ENCODE assay signal across 1 cellular context in the genomic region with DNA sequence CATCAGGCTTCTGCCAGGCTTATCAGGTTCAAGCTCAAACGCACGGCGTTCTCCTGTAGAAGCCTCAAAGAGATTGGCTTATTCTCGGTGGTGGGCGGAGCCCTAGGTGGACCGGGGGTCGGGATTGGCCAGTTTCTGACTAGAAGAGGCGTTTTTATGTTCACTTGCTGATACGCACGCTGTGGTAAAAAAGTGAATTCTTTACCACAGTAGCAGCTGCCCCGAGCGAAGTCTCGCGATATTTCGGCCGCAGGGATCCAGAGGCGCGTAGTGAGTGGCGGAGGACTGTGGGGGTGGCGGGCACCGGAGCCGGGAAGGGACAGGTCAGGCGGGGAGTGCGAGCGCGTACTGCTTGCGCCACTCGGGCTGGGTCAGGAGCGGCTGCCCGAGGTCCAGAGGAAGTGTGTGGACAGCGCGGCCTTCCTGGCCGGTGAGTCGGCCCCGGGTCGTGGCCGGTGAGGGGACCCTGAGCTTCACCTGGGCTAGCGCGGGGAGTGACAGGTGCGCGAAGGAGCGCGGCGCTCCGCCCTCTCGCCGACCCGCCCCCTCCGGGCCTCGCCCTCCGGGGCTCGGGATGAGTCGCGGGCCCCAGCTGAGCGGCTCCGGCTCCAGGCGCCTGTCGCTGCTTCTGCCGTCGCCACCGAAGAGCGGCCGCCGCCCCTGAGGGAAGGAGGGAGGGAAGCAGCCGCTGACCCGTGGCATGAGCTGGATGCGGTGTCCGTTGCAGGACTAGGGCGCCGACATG.
A peak's percentile ranks its signal among the peaks of the same experiment; 100 is the strongest.
TF ChIP-seq lines count a peak whose summit lies in the region.

A gene with protein sequence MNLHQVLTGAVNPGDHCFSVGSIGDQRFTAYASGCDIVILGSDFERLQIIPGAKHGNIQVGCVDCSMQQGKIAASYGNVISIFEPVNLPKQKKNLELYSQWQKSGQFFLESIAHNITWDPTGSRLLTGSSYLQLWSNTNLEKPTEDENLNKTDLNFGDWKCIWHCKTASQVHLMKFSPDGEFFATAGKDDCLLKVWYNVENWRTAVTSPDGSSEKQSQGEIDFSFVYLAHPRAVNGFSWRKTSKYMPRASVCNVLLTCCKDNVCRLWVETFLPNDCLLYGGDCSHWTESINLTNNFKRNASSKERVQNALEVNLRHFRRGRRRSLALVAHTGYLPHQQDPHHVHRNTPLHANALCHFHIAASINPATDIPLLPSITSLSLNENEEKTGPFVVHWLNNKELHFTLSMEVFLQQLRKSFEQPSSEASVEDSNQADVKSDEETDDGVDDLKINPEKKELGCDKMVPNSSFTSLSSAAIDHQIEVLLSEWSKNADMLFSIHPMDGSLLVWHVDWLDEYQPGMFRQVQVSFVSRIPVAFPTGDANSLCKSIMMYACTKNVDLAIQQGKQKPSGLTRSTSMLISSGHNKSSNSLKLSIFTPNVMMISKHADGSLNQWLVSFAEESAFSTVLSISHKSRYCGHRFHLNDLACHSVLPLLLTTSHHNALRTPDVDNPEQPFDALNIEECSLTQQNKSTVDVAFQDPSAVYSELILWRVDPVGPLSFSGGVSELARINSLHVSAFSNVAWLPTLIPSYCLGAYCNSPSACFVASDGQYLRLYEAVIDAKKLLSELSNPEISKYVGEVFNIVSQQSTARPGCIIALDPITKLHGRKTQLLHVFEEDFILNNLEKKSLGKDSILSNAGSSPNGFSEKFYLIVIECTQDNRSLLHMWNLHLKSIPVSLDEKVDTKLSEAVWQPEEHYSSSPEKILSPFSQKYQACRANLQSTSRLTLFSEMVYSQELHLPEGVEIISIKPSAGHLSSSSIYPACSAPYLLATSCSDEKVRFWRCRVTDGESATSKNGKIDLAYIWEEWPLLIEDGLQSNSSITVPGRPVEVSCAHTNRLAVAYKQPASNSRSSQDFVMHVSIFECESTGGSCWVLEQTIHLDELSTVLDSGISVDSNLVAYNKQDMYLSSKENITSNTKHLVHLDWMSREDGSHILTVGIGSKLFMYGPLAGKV (N-terminal part only) (plus strand): TSS at position 260 of the 745 bp plus-strand sequence. CDS start 483 bp downstream, at position 743.

TF ChIP-seq in K562, 482 proteins besides CTCF, POLR2A, EP300 and RAD21 (continued from another document and continues in another):
- TF ChIP-seq ZBTB5 (IDR thresholded peaks at IDR 0.05) (no peak), KLF1 (tag; IDR thresholded peaks at IDR 0.05) (no peak), HNRNPK (IDR thresholded peaks at IDR 0.05; ENCODE audit: low read depth, low read length, poor library complexity, severe bottlenecking) (peak; percentile 86), ATF1 (CRISPR knock-in tag; IDR thresholded peaks at IDR 0.05) (no peak), ATF1 (tag; IDR thresholded peaks at IDR 0.05) (peak; percentile 92), NFXL1 (CRISPR knock-in tag; IDR thresholded peaks at IDR 0.05) (no peak), ZNF785 (CRISPR knock-in tag; IDR thresholded peaks at IDR 0.05) (no peak), SAFB2 (IDR thresholded peaks at IDR 0.05; ENCODE audit: borderline replicate concordance, low read depth, low read length, severe bottlenecking) (no peak), PPARD (CRISPR knock-in tag; IDR thresholded peaks at IDR 0.05) (no peak), TGIF2 (CRISPR knock-in tag; IDR thresholded peaks at IDR 0.05) (no peak), MAZ (CRISPR knock-in tag; conservative IDR thresholded peaks at IDR 0.05 in 1 of 2, IDR thresholded peaks at IDR 0.05 in 1 of 2) (peak; percentile 86 to 89), CBX5 (IDR thresholded peaks at IDR 0.05; ENCODE audit: borderline replicate concordance, low read depth) (no peak), ADNP (tag; IDR thresholded peaks at IDR 0.05) (no peak), MGA (IDR thresholded peaks at IDR 0.05) (no peak), TAF15 (IDR thresholded peaks at IDR 0.05; ENCODE audit: low read depth, low read length) (no peak), SAP30 (IDR thresholded peaks at IDR 0.05; ENCODE audit: borderline replicate concordance, insufficient read depth, low read depth, low read length, poor library complexity, severe bottlenecking) (peak; percentile 93), CHD1 (IDR thresholded peaks at IDR 0.05; ENCODE audit: low read length) (peak; percentile 98), IRF9 (tag; IDR thresholded peaks at IDR 0.05) (no peak), HLTF (IDR thresholded peaks at IDR 0.05) (0 out of 2 replicates have a peak, but pooled peaks have one; percentile 60), CTCFL (IDR thresholded peaks at IDR 0.05; ENCODE audit: borderline replicate concordance, insufficient read depth, low read depth, low read length, poor library complexity, severe bottlenecking) (no peak), ZNF583 (CRISPR knock-in tag; IDR thresholded peaks at IDR 0.05) (no peak), SMARCC2 (IDR thresholded peaks at IDR 0.05; ENCODE audit: low read depth) (no peak), ARID1B (IDR thresholded peaks at IDR 0.05) (peak; percentile 48; the same call in 1 of the 2 replicates), SRSF7 (optimal IDR thresholded peaks at IDR 0.05; ENCODE audit: low read depth, low read length) (no peak), BACH1 (tag; IDR thresholded peaks at IDR 0.05) (no peak), PREB (CRISPR knock-in tag; IDR thresholded peaks at IDR 0.05) (no peak)
- TF ChIP-seq, protein P1, sequence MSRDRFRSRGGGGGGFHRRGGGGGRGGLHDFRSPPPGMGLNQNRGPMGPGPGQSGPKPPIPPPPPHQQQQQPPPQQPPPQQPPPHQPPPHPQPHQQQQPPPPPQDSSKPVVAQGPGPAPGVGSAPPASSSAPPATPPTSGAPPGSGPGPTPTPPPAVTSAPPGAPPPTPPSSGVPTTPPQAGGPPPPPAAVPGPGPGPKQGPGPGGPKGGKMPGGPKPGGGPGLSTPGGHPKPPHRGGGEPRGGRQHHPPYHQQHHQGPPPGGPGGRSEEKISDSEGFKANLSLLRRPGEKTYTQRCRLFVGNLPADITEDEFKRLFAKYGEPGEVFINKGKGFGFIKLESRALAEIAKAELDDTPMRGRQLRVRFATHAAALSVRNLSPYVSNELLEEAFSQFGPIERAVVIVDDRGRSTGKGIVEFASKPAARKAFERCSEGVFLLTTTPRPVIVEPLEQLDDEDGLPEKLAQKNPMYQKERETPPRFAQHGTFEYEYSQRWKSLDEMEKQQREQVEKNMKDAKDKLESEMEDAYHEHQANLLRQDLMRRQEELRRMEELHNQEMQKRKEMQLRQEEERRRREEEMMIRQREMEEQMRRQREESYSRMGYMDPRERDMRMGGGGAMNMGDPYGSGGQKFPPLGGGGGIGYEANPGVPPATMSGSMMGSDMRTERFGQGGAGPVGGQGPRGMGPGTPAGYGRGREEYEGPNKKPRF (IDR thresholded peaks at IDR 0.05; ENCODE audit: low read depth, low read length), result no peak
